ENCODE assay signal across 8 cellular contexts in genomic region chr1:173568483-173568882, GRCh38. TPM values are rescaled to one million over a fixed set of nuclear protein-coding genes. Genes with fewer than 3 reads are reported as not detected.
"Had no signal": no experiment of that assay in that cellular context is flagged by ENCODE, and none has a peak within 500 bp of the region (broad histone marks: within the 10 kb centered on the region; RNA-seq: fewer than 3 reads in every experiment).

No MANE protein-coding gene starts in this region.

- FAIRE-seq: G401.6, GM12878, GM12891, GM12892, GM19239 had no signal

- H3K4me3 ChIP-seq: GM12878 had no signal

- ATAC-seq: GM12878 had no signal

- DNase-seq: GDM1, GF-D8 had no signal

RNA-seq across cellular contexts. Expression of gene SLC9C2, which starts 34.4 kb away (rescaled TPM):
- total RNA-seq: G401, GM12878 had no signal
- polyA plus RNA-seq: GM12878 had no signal
